8 cellular contexts compared by ENCODE assay signal in genomic region chr5:50666261-50667078, GRCh38. TPM values are rescaled to one million over a fixed set of nuclear protein-coding genes. Genes with fewer than 3 reads are reported as not detected.
A peak's percentile ranks its signal among the peaks of the same experiment; 100 is the strongest.
DNase-seq lines count a peak whose midpoint lies in the region; ATAC-seq and TF ChIP-seq lines count a peak whose summit lies in the region.

PARP8 (plus strand) TSS chr5:50666637; CDS start chr5:50667096, 459 bp downstream.

- intact Hi-C loops in transverse colon (cut with DNase I; ENCODE audit: low total_unique reads): no loop called here

- H3K27me3 ChIP-seq in transverse colon: peaks cover 42% of the 10 kb centered on the region

- H3K4me3 ChIP-seq in transverse colon: peak within 1 kb of the TSS; percentile 55 to 85 (median 70)

- H3K4me1 ChIP-seq in transverse colon: peaks cover 0 to 28% (median 3%) of the 10 kb centered on the region in 4 donors

- 0 to 1% methylated on average over 1 to 62 of the region's 70 CpGs for WGBS in transverse colon (ENCODE audit: low coverage in 1 of 2), 2 donors

- peak; percentile 44 for ATAC-seq in HG03159 (IDR thresholded peaks at IDR 0.05; ENCODE audit: unreplicated experiment)

- no peaks in the 10 kb centered on the region for H3K36me3 ChIP-seq in transverse colon

- H3K27ac ChIP-seq in transverse colon: peak within 1 kb of the TSS; percentile 77 to 90 (median 88)

- H3K9me3 ChIP-seq in transverse colon: no peaks in the 10 kb centered on the region

- no peak for TF ChIP-seq POLR2A in transverse colon (IDR thresholded peaks at IDR 0.05)

- no peak for TF ChIP-seq CTCF in transverse colon (IDR thresholded peaks at IDR 0.05)

- in situ Hi-C loops in transverse colon (cut with MboI; ENCODE audit: low pct_ligation_motif_present in 1 of 4, low pct_unique_long_range_greater_than_20kb in 1 of 4, low sequenced_read_pairs in 3 of 4): no loop called here

- no peak for TF ChIP-seq EP300 in transverse colon (IDR thresholded peaks at IDR 0.05; ENCODE audit: low read depth)

- peak; percentile 69 for DNase-seq in NK-92 treated with Interleukin-12 subunit alpha and Interleukin-12 subunit beta, amount 100 ng/mL, for 24 hours (lab: John Stamatoyannopoulos, UW)
- DNase-seq in NK-92 (lab: John Stamatoyannopoulos, UW; ENCODE audit: unreplicated experiment) (no peak), RPMI7951 (ENCODE audit: low read depth) (peak; percentile 58), globus pallidus (ENCODE audit: low spot score) (peak; percentile 25), nucleus accumbens (lab: John Stamatoyannopoulos, UW) (peak in 38 of 56 donors; percentile 13 to 69 (median 38)), transverse colon (peak; percentile 52)
- peak; percentile 24 for DNase-seq in activated gamma-delta T cell treated with anti-CD3 and anti-CD28 coated beads, Interleukin-2, amount 50 U/mL, for 16 hours (ENCODE audit: low read depth)

RNA-seq across cellular contexts. Expression of gene PARP8, which starts in this region (rescaled TPM):
- total RNA-seq in RPMI7951 (2014; rRNA removed; shearing (Covaris generic)): 6.1 and 7.3 TPM in 2 replicates
- total RNA-seq in transverse colon: 10 to 100 TPM in 1 of 4 donors, 1 to 10 TPM in 3; 3.6 to 26.0 (median 6.1) TPM
